In the genomic region with DNA sequence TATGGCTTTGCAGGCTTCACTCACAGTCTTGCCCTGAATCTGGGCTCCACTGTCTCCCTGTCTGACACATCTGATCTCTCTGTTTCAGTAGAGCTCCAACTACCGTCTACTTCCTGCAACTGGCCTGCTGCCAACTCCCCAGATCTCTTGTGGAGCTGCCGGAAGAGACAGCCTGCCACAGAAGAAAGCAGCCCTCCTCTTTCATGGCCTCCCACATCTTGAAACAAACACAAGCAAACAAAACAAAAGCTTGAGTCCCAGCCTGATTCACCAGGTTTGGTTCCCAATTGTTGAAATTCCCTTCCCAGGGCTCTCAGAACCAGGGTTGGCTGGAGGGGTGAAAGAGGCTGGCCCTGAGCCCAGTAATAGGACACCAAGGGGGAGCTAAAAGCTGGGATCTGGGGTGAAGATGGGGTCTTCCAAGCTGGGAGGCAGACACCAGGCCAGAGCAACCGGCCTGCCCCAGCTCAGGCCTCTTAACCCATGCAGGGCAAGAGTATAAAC, we compare ENCODE assay signal across 8 cellular contexts.
A peak's percentile ranks its signal among the peaks of the same experiment; 100 is the strongest.
DNase-seq lines count a peak whose midpoint lies in the region; ATAC-seq and TF ChIP-seq lines count a peak whose summit lies in the region.

No MANE protein-coding gene starts in this region.

- no peaks in the 10 kb centered on the region for H3K36me3 Mint-ChIP-seq in central memory CD8-positive, alpha-beta T cell (ENCODE audit: insufficient read depth)

- H3K27ac Mint-ChIP-seq in central memory CD8-positive, alpha-beta T cell (ENCODE audit: low read depth): peak overlapping the region; percentile 74

- no peak overlapping the region for H3K4me3 Mint-ChIP-seq in central memory CD8-positive, alpha-beta T cell

- ATAC-seq in central memory CD8-positive, alpha-beta T cell (replicated peaks; ENCODE audit: extremely low read depth, poor library complexity, severe bottlenecking): no peak
- no peak for ATAC-seq in HG03565 (IDR thresholded peaks at IDR 0.05; ENCODE audit: unreplicated experiment)

- no peaks in the 10 kb centered on the region for H3K9me3 Mint-ChIP-seq in central memory CD8-positive, alpha-beta T cell

- H3K27me3 Mint-ChIP-seq in central memory CD8-positive, alpha-beta T cell: peaks cover 24% of the 10 kb centered on the region

- DNase-seq in GM10266 (ENCODE audit: extremely low spot score): peak; percentile 31
- DNase-seq in NCI-H2196 (lab: John Stamatoyannopoulos, UW; ENCODE audit: unreplicated experiment): peak; percentile 53
- DNase-seq in activated CD4-positive, alpha-beta T cell treated with anti-CD3 and anti-CD28 coated beads for 1 hour: peak; percentile 58
- peak; percentile 21 to 34 for DNase-seq in central memory CD8-positive, alpha-beta T cell (ENCODE audit: low spot score in 2 of 2)
- peak; percentile 92 for DNase-seq in left kidney (ENCODE audit: low read depth, low spot score)
- peak; percentile 80 for DNase-seq in stimulated activated CD4-positive, alpha-beta T cell treated with anti-CD3 and anti-CD28 coated beads, Interleukin-1b, Interleukin-23, amount 100 ng/mL, for 48 hours
- no peak for DNase-seq in NOMO-1 (lab: John Stamatoyannopoulos, UW; ENCODE audit: unreplicated experiment in 2 of 2)

- peak; percentile 8 for TF ChIP-seq CTCF in GM10266 (IDR thresholded peaks at IDR 0.05; ENCODE audit: control insufficient read depth, insufficient read depth, low read depth, missing control alignments)

- H3K4me1 Mint-ChIP-seq in central memory CD8-positive, alpha-beta T cell: peaks cover 7% of the 10 kb centered on the region

Comparison
In these comparisons a context has a peak if more than half of its experiments do, and no peak if none do; other contexts are left out.
1. DNase-seq: peak in GM10266 (single experiment), NCI-H2196 (single experiment), activated CD4-positive, alpha-beta T cell treated with anti-CD3 and anti-CD28 coated beads for 1 hour (single experiment), central memory CD8-positive, alpha-beta T cell (2 of 2), left kidney (single experiment) and stimulated activated CD4-positive, alpha-beta T cell treated with anti-CD3 and anti-CD28 coated beads, Interleukin-1b, Interleukin-23, amount 100 ng/mL, for 48 hours (single experiment); none in NOMO-1 (0 of 2).